Comparison of ENCODE assay signal across 1 cellular context in the genomic region with DNA sequence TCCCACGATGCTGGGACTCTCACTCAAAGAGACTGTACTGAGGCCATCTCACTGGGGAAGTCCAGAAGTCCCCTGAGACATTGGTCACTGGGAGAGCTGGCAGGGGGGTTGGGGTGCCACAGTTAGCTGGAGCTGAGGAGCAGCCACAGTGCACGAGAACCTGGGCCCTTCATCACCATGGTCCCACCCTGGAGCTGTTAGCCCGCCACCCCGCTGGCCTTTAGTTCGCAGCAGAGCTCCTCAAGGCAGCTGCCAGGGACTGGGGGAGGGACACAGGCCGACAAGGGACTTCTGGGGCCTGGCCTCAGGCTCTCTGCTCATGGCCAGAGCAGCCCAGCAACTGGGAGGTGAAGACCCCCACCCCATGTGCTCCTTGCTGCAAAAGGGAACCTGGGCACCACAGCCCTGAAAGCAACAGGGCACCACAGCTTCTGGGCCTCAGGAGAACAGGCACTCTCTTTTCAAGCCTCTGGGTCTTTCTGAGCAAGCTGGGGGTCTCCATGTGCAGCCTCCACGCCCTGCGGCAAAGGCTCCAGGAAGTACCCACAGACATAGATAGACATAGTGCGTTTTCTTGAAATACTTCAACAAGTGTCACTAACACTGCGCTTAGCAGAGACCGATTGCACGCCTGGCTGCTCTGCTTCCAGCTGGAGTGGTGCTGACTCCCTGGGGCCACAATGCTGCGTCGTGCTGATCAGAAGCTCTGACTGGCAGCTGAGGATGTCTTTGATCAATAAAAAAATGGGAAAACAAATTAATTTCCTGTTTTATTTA.
TF ChIP-seq lines count a peak whose summit lies in the region.

No MANE protein-coding gene starts in this region.

TF ChIP-seq in GM12878, 131 proteins besides CTCF, POLR2A, EP300 and RAD21 (continued from another document and continues in another):
- TF ChIP-seq, protein P1, sequence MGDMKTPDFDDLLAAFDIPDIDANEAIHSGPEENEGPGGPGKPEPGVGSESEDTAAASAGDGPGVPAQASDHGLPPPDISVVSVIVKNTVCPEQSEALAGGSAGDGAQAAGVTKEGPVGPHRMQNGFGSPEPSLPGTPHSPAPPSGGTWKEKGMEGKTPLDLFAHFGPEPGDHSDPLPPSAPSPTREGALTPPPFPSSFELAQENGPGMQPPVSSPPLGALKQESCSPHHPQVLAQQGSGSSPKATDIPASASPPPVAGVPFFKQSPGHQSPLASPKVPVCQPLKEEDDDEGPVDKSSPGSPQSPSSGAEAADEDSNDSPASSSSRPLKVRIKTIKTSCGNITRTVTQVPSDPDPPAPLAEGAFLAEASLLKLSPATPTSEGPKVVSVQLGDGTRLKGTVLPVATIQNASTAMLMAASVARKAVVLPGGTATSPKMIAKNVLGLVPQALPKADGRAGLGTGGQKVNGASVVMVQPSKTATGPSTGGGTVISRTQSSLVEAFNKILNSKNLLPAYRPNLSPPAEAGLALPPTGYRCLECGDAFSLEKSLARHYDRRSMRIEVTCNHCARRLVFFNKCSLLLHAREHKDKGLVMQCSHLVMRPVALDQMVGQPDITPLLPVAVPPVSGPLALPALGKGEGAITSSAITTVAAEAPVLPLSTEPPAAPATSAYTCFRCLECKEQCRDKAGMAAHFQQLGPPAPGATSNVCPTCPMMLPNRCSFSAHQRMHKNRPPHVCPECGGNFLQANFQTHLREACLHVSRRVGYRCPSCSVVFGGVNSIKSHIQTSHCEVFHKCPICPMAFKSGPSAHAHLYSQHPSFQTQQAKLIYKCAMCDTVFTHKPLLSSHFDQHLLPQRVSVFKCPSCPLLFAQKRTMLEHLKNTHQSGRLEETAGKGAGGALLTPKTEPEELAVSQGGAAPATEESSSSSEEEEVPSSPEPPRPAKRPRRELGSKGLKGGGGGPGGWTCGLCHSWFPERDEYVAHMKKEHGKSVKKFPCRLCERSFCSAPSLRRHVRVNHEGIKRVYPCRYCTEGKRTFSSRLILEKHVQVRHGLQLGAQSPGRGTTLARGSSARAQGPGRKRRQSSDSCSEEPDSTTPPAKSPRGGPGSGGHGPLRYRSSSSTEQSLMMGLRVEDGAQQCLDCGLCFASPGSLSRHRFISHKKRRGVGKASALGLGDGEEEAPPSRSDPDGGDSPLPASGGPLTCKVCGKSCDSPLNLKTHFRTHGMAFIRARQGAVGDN (IDR thresholded peaks at IDR 0.05), result no peak
- TF ChIP-seq, protein P2, sequence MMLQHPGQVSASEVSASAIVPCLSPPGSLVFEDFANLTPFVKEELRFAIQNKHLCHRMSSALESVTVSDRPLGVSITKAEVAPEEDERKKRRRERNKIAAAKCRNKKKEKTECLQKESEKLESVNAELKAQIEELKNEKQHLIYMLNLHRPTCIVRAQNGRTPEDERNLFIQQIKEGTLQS (IDR thresholded peaks at IDR 0.05; ENCODE audit: borderline replicate concordance, extremely low read depth, low read depth, low read length), result no peak
- TF ChIP-seq BMI1 (IDR thresholded peaks at IDR 0.05; ENCODE audit: borderline replicate concordance), result no peak
- TF ChIP-seq RBBP5 (conservative IDR thresholded peaks at IDR 0.05), result no peak
- TF ChIP-seq CBFB (IDR thresholded peaks at IDR 0.05; ENCODE audit: low read depth), result no peak
- TF ChIP-seq, protein P3, sequence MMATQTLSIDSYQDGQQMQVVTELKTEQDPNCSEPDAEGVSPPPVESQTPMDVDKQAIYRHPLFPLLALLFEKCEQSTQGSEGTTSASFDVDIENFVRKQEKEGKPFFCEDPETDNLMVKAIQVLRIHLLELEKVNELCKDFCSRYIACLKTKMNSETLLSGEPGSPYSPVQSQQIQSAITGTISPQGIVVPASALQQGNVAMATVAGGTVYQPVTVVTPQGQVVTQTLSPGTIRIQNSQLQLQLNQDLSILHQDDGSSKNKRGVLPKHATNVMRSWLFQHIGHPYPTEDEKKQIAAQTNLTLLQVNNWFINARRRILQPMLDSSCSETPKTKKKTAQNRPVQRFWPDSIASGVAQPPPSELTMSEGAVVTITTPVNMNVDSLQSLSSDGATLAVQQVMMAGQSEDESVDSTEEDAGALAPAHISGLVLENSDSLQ (IDR thresholded peaks at IDR 0.05), result no peak
- TF ChIP-seq, protein P4, sequence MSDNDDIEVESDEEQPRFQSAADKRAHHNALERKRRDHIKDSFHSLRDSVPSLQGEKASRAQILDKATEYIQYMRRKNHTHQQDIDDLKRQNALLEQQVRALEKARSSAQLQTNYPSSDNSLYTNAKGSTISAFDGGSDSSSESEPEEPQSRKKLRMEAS (IDR thresholded peaks at IDR 0.05; ENCODE audit: low read depth, low read length), result no peak
- no peak for TF ChIP-seq HDAC6 (IDR thresholded peaks at IDR 0.05; ENCODE audit: unreplicated experiment)
- no peak for TF ChIP-seq POLR2AphosphoS5 (IDR thresholded peaks at IDR 0.05; ENCODE audit: low read length)
- peak; percentile 57; the same call in 1 of the 2 replicates for TF ChIP-seq CHD2 (IDR thresholded peaks at IDR 0.05; ENCODE audit: borderline replicate concordance, low read depth, low read length)
- TF ChIP-seq ZNF622 (IDR thresholded peaks at IDR 0.05), result no peak
- TF ChIP-seq TCF12 (IDR thresholded peaks at IDR 0.05; ENCODE audit: low read depth, low read length), result 0 out of 2 replicates have a peak, but pooled peaks have one; percentile 50
- peak; percentile 97 for TF ChIP-seq MEF2B (IDR thresholded peaks at IDR 0.05; ENCODE audit: partially characterized antibody, poor library complexity, severe bottlenecking)
- peak; percentile 92 for TF ChIP-seq PAX5 (IDR thresholded peaks at IDR 0.05; ENCODE audit: borderline replicate concordance, low read depth, low read length)
- peak; percentile 39; the same call in 1 of the 2 replicates for TF ChIP-seq TCF3 (IDR thresholded peaks at IDR 0.05; ENCODE audit: borderline replicate concordance, insufficient read depth, low read depth, low read length)
- peak; percentile 41; the same call in 1 of the 2 replicates for TF ChIP-seq CREM (IDR thresholded peaks at IDR 0.05; ENCODE audit: low read depth)
- TF ChIP-seq RUNX3 (IDR thresholded peaks at IDR 0.05; ENCODE audit: low read length), result peak; percentile 12; the same call in 1 of the 2 replicates
- TF ChIP-seq, protein P5, sequence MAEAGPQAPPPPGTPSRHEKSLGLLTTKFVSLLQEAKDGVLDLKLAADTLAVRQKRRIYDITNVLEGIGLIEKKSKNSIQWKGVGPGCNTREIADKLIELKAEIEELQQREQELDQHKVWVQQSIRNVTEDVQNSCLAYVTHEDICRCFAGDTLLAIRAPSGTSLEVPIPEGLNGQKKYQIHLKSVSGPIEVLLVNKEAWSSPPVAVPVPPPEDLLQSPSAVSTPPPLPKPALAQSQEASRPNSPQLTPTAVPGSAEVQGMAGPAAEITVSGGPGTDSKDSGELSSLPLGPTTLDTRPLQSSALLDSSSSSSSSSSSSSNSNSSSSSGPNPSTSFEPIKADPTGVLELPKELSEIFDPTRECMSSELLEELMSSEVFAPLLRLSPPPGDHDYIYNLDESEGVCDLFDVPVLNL (IDR thresholded peaks at IDR 0.05; ENCODE audit: low read depth, low read length), result no peak
- TF ChIP-seq, protein P6, sequence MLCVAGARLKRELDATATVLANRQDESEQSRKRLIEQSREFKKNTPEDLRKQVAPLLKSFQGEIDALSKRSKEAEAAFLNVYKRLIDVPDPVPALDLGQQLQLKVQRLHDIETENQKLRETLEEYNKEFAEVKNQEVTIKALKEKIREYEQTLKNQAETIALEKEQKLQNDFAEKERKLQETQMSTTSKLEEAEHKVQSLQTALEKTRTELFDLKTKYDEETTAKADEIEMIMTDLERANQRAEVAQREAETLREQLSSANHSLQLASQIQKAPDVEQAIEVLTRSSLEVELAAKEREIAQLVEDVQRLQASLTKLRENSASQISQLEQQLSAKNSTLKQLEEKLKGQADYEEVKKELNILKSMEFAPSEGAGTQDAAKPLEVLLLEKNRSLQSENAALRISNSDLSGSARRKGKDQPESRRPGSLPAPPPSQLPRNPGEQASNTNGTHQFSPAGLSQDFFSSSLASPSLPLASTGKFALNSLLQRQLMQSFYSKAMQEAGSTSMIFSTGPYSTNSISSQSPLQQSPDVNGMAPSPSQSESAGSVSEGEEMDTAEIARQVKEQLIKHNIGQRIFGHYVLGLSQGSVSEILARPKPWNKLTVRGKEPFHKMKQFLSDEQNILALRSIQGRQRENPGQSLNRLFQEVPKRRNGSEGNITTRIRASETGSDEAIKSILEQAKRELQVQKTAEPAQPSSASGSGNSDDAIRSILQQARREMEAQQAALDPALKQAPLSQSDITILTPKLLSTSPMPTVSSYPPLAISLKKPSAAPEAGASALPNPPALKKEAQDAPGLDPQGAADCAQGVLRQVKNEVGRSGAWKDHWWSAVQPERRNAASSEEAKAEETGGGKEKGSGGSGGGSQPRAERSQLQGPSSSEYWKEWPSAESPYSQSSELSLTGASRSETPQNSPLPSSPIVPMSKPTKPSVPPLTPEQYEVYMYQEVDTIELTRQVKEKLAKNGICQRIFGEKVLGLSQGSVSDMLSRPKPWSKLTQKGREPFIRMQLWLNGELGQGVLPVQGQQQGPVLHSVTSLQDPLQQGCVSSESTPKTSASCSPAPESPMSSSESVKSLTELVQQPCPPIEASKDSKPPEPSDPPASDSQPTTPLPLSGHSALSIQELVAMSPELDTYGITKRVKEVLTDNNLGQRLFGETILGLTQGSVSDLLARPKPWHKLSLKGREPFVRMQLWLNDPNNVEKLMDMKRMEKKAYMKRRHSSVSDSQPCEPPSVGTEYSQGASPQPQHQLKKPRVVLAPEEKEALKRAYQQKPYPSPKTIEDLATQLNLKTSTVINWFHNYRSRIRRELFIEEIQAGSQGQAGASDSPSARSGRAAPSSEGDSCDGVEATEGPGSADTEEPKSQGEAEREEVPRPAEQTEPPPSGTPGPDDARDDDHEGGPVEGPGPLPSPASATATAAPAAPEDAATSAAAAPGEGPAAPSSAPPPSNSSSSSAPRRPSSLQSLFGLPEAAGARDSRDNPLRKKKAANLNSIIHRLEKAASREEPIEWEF (IDR thresholded peaks at IDR 0.05; ENCODE audit: insufficient replicate concordance, low read depth, low read length), result peak; percentile 15
- peak; percentile 5; the same call in 1 of the 2 replicates for TF ChIP-seq SMARCA5 (IDR thresholded peaks at IDR 0.05)
- TF ChIP-seq CREB1 (IDR thresholded peaks at IDR 0.05; ENCODE audit: low read depth), result no peak
- TF ChIP-seq, protein P7, sequence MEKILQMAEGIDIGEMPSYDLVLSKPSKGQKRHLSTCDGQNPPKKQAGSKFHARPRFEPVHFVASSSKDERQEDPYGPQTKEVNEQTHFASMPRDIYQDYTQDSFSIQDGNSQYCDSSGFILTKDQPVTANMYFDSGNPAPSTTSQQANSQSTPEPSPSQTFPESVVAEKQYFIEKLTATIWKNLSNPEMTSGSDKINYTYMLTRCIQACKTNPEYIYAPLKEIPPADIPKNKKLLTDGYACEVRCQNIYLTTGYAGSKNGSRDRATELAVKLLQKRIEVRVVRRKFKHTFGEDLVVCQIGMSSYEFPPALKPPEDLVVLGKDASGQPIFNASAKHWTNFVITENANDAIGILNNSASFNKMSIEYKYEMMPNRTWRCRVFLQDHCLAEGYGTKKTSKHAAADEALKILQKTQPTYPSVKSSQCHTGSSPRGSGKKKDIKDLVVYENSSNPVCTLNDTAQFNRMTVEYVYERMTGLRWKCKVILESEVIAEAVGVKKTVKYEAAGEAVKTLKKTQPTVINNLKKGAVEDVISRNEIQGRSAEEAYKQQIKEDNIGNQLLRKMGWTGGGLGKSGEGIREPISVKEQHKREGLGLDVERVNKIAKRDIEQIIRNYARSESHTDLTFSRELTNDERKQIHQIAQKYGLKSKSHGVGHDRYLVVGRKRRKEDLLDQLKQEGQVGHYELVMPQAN (conservative IDR thresholded peaks at IDR 0.05), result no peak
- TF ChIP-seq NR2C1 (IDR thresholded peaks at IDR 0.05), result no peak
- TF ChIP-seq ZBED1 (IDR thresholded peaks at IDR 0.05; ENCODE audit: borderline replicate concordance), result no peak
- no peak for TF ChIP-seq DPF2 (IDR thresholded peaks at IDR 0.05)
- TF ChIP-seq LARP7 (IDR thresholded peaks at IDR 0.05), result 0 out of 2 replicates have a peak, but pooled peaks have one; percentile 41
- TF ChIP-seq RCOR1 (conservative IDR thresholded peaks at IDR 0.05; ENCODE audit: low read depth, low read length), result no peak
- 0 out of 2 replicates have a peak, but pooled peaks have one; percentile 2 for TF ChIP-seq NBN (IDR thresholded peaks at IDR 0.05)
- TF ChIP-seq CHD4 (IDR thresholded peaks at IDR 0.05), result no peak
- TF ChIP-seq CBX5 (IDR thresholded peaks at IDR 0.05; ENCODE audit: low read depth), result no peak
- TF ChIP-seq, protein P8, sequence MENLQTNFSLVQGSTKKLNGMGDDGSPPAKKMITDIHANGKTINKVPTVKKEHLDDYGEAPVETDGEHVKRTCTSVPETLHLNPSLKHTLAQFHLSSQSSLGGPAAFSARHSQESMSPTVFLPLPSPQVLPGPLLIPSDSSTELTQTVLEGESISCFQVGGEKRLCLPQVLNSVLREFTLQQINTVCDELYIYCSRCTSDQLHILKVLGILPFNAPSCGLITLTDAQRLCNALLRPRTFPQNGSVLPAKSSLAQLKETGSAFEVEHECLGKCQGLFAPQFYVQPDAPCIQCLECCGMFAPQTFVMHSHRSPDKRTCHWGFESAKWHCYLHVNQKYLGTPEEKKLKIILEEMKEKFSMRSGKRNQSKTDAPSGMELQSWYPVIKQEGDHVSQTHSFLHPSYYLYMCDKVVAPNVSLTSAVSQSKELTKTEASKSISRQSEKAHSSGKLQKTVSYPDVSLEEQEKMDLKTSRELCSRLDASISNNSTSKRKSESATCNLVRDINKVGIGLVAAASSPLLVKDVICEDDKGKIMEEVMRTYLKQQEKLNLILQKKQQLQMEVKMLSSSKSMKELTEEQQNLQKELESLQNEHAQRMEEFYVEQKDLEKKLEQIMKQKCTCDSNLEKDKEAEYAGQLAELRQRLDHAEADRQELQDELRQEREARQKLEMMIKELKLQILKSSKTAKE (IDR thresholded peaks at IDR 0.05; ENCODE audit: low read depth, poor library complexity, severe bottlenecking), result no peak
- TF ChIP-seq, protein P9, sequence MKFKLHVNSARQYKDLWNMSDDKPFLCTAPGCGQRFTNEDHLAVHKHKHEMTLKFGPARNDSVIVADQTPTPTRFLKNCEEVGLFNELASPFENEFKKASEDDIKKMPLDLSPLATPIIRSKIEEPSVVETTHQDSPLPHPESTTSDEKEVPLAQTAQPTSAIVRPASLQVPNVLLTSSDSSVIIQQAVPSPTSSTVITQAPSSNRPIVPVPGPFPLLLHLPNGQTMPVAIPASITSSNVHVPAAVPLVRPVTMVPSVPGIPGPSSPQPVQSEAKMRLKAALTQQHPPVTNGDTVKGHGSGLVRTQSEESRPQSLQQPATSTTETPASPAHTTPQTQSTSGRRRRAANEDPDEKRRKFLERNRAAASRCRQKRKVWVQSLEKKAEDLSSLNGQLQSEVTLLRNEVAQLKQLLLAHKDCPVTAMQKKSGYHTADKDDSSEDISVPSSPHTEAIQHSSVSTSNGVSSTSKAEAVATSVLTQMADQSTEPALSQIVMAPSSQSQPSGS (IDR thresholded peaks at IDR 0.05; ENCODE audit: low read length), result no peak
- no peak for TF ChIP-seq JUNB (IDR thresholded peaks at IDR 0.05)
- TF ChIP-seq MEF2A (IDR thresholded peaks at IDR 0.05; ENCODE audit: insufficient read depth, low read depth, low read length), result no peak
- 0 out of 2 replicates have a peak, but pooled peaks have one; percentile 22 for TF ChIP-seq HDGF (IDR thresholded peaks at IDR 0.05)
- no peak for TF ChIP-seq SUPT20H (IDR thresholded peaks at IDR 0.05; ENCODE audit: borderline replicate concordance, control insufficient read depth, low read depth, low read length)
- no peak for TF ChIP-seq NFXL1 (IDR thresholded peaks at IDR 0.05; ENCODE audit: borderline replicate concordance)
